27 cellular contexts compared by ENCODE assay signal in genomic region chr10:14875941-14876340, GRCh38. TPM values are rescaled to one million over a fixed set of nuclear protein-coding genes. Genes with fewer than 3 reads are reported as not detected.
DNase-seq lines count a peak whose midpoint lies in the region; ATAC-seq and TF ChIP-seq lines count a peak whose summit lies in the region.
"Had no signal": no experiment of that assay in that cellular context is flagged by ENCODE, and none has a peak within 500 bp of the region (broad histone marks: within the 10 kb centered on the region; RNA-seq: fewer than 3 reads in every experiment).

No MANE protein-coding gene starts in this region.

- TF ChIP-seq POLR2A in breast epithelium (IDR thresholded peaks at IDR 0.05) (no peak), prostate gland (IDR thresholded peaks at IDR 0.05) (no peak)

- H3K4me1 ChIP-seq in breast epithelium (no peaks in the 10 kb centered on the region), H9 (ENCODE audit: insufficient read depth, low read length) (peaks cover 9% of the 10 kb centered on the region; the same call in 1 of the 2 replicates), neural progenitor cell (peaks cover 19% of the 10 kb centered on the region), prostate gland (replicated peaks) (no peaks in the 10 kb centered on the region)

- H3K27me3 ChIP-seq in breast epithelium, result no peaks in the 10 kb centered on the region
- no peaks in the 10 kb centered on the region for H3K27me3 ChIP-seq in H9 (ENCODE audit: insufficient read depth, low read length)
- no peaks in the 10 kb centered on the region for H3K27me3 ChIP-seq in neural progenitor cell
- no peaks in the 10 kb centered on the region for H3K27me3 ChIP-seq in prostate gland (replicated peaks; ENCODE audit: insufficient read depth)
- H3K27me3 ChIP-seq: adrenal gland, upper lobe of right lung had no signal

- H3K79me2 ChIP-seq in H9 (ENCODE audit: insufficient read depth, low read length), result peaks cover 14% of the 10 kb centered on the region; the same call in 1 of the 2 replicates
- peaks cover 38% of the 10 kb centered on the region for H3K79me2 ChIP-seq in neural progenitor cell (ENCODE audit: low read depth)

- H2BK120ac ChIP-seq in H9 (ENCODE audit: low read depth, low read length, poor library complexity, severe bottlenecking), result no peak overlapping the region

- H4K91ac ChIP-seq in H9 (ENCODE audit: insufficient read length, low read depth, low read length), result no peak overlapping the region

- no peak overlapping the region for H3T11ph ChIP-seq in H9 (ENCODE audit: low read length)

- H3F3A ChIP-seq in neural progenitor cell (ENCODE audit: low read depth), result peaks cover 23% of the 10 kb centered on the region

- CTCF ChIA-PET in MCF 10A (lab: Yijun Ruan, JAX), result interaction anchor here (0.6 to 1.4 kb wide), 2 partner anchors 17 to 84 kb away, joined by 3 read pairs; no protein-coding TSS in a partner anchor

- no TSS peak for BruUV-seq in MCF 10A (replicated peaks; lab: Mats Ljungman, UMichigan)

- H3K27me3 Mint-ChIP-seq in MCF 10A (ENCODE audit: insufficient read depth, unreplicated experiment) (no peaks in the 10 kb centered on the region), H9 (ENCODE audit: low read depth) (no peaks in the 10 kb centered on the region), brain (peaks cover 8% of the 10 kb centered on the region), neural progenitor cell (ENCODE audit: insufficient read depth, low read depth) (peaks cover 3% of the 10 kb centered on the region)

- H2AK5ac ChIP-seq in H9 (ENCODE audit: insufficient read length, low read length), result no peak overlapping the region

- no peak overlapping the region for H3K27ac ChIP-seq in breast epithelium
- peak overlapping the region; percentile 41 for H3K27ac ChIP-seq in H9 (ENCODE audit: insufficient read length, low read depth, low read length)
- H3K27ac ChIP-seq in neural progenitor cell, result peak overlapping the region; percentile 9
- no peak overlapping the region for H3K27ac ChIP-seq in prostate gland
- H3K27ac ChIP-seq: adrenal gland, upper lobe of right lung had no signal

- H3K27ac Mint-ChIP-seq in MCF 10A (ENCODE audit: low read depth, unreplicated experiment) (peak overlapping the region; percentile 31), H9 (peak overlapping the region in 2 of 3 experiments; percentile 49 to 78; a peak in 4 of 7 replicates), brain (peak overlapping the region in 4 of 5 experiments; percentile 4 to 98 (median 57)), neural progenitor cell (no peak overlapping the region)
- H3K27ac Mint-ChIP-seq: activated CD8-positive, alpha-beta T cell treated with anti-CD3 and anti-CD28 coated beads, Interleukin-2, amount 10 ng/mL, durations not matched to agents 7 days and 5 days had no signal

- H3K9me3 Mint-ChIP-seq in MCF 10A (ENCODE audit: unreplicated experiment) (no peaks in the 10 kb centered on the region), H9 (no peaks in the 10 kb centered on the region; a peak in 1 of 5 replicates), brain (no peaks in the 10 kb centered on the region), neural progenitor cell (no peaks in the 10 kb centered on the region)

- no peak for TF ChIP-seq CTCF in MCF 10A (IDR thresholded peaks at IDR 0.05; ENCODE audit: unreplicated experiment)
- no peak for TF ChIP-seq CTCF in breast epithelium (IDR thresholded peaks at IDR 0.05)
- TF ChIP-seq CTCF in H9 (conservative IDR thresholded peaks at IDR 0.05), result no peak
- no peak for TF ChIP-seq CTCF in brain (conservative IDR thresholded peaks at IDR 0.05)
- no peak for TF ChIP-seq CTCF in neural progenitor cell (IDR thresholded peaks at IDR 0.05)
- no peak for TF ChIP-seq CTCF in prostate gland (IDR thresholded peaks at IDR 0.05)

- no peak overlapping the region for H3K14ac ChIP-seq in H9 (ENCODE audit: insufficient read depth, low read length)

- no peak overlapping the region for H4K5ac ChIP-seq in H9 (ENCODE audit: insufficient read length, low read depth, low read length)

- H3K4me2 ChIP-seq in H9 (ENCODE audit: insufficient read depth, insufficient read length, low read length) (no peak overlapping the region), neural progenitor cell (no peak overlapping the region)
- H3K4me2 ChIP-seq: smooth muscle cell had no signal

- H3K4me3 ChIP-seq in breast epithelium (no peak overlapping the region), neural progenitor cell (no peak overlapping the region), prostate gland (no peak overlapping the region)
- H3K4me3 ChIP-seq: adrenal gland, coronary artery, HAP-1, smooth muscle cell, upper lobe of right lung had no signal

- no peak overlapping the region for H3K56ac ChIP-seq in H9 (ENCODE audit: insufficient read length, low read depth, low read length)

- H2AFZ ChIP-seq in H9 (ENCODE audit: low read length) (no peak overlapping the region), neural progenitor cell (replicated peaks) (no peak overlapping the region)

- no peak overlapping the region for H3K4ac ChIP-seq in H9 (ENCODE audit: low read depth, low read length)

- POLR2A ChIA-PET in MCF 10A (lab: Yijun Ruan, JAX), result interaction anchor here (0.8 to 2.6 kb wide), 6 partner anchors 9 to 222 kb away, joined by 3 to 12 read pairs (median 3); partner anchors contain the start of genes DCLRE1C, HSPA14 and MSANTD7

- no peak overlapping the region for H3K23ac ChIP-seq in H9 (ENCODE audit: insufficient read length, low read depth, low read length)

- H3K36me3 ChIP-seq in breast epithelium, result no peaks in the 10 kb centered on the region
- H3K36me3 ChIP-seq in neural progenitor cell, result no peaks in the 10 kb centered on the region
- no peaks in the 10 kb centered on the region for H3K36me3 ChIP-seq in prostate gland
- H3K36me3 ChIP-seq: adrenal gland, upper lobe of right lung had no signal

- H2BK20ac ChIP-seq in H9 (ENCODE audit: low read depth, low read length, poor library complexity, severe bottlenecking), result no peak overlapping the region

- H2BK12ac ChIP-seq in H9 (ENCODE audit: insufficient read length, low read depth, low read length), result no peak overlapping the region

- H3K23me2 ChIP-seq in H9 (ENCODE audit: insufficient read length, low read depth, low read length, poor library complexity, severe bottlenecking), result peaks cover 4% of the 10 kb centered on the region

- ATAC-seq in GM19455 (IDR thresholded peaks at IDR 0.05; ENCODE audit: unreplicated experiment), result no peak
- ATAC-seq: activated CD8-positive, alpha-beta T cell treated with anti-CD3 and anti-CD28 coated beads, Interleukin-2, amount 10 ng/mL, durations not matched to agents 7 days and 5 days; left colon; upper lobe of right lung had no signal

- H4K8ac ChIP-seq in H9 (replicated peaks; ENCODE audit: insufficient read length, low read depth, low read length), result no peak overlapping the region

- H3K18ac ChIP-seq in H9 (ENCODE audit: insufficient read length, low read depth, low read length), result no peak overlapping the region

- H3K9me3 ChIP-seq in breast epithelium (no peaks in the 10 kb centered on the region), H9 (ENCODE audit: control insufficient read depth, low read depth, low read length) (no peaks in the 10 kb centered on the region), neural progenitor cell (ENCODE audit: low read depth) (no peaks in the 10 kb centered on the region), prostate gland (no peaks in the 10 kb centered on the region)
- H3K9me3 ChIP-seq: adrenal gland, HAP-1, upper lobe of right lung had no signal

- H4K20me1 ChIP-seq in H9 (ENCODE audit: control insufficient read depth, insufficient read depth, insufficient read length) (no peaks in the 10 kb centered on the region), neural progenitor cell (ENCODE audit: low read depth) (peaks cover 15% of the 10 kb centered on the region)

- no peaks in the 10 kb centered on the region for H3K79me1 ChIP-seq in H9 (ENCODE audit: insufficient read depth, low read depth, low read length, poor library complexity, severe bottlenecking)

- H3K4me3 Mint-ChIP-seq in MCF 10A (ENCODE audit: unreplicated experiment) (peak overlapping the region; percentile 79), H9 (0 out of 5 replicates have a peak overlapping the region, but pooled peaks of 1 of the 2 experiments have one; percentile 97), brain (peak overlapping the region; percentile 48 to 98 (median 96)), neural progenitor cell (peak overlapping the region; percentile 27)

- WGBS in H9 (ENCODE audit: extremely low coverage, insufficient read length, low lambda C conversion rate), result no CpG with 5 or more reads among the region's 12 CpGs
- 93% methylated on average over 12 of the region's 12 CpGs for WGBS in prostate gland

- H3K36me3 Mint-ChIP-seq in MCF 10A (ENCODE audit: insufficient read depth, unreplicated experiment) (peaks cover 14% of the 10 kb centered on the region), H9 (ENCODE audit: insufficient read depth in 1 of 3, low read depth in 3 of 3) (peaks cover 0 to 9% (median 3%) of the 10 kb centered on the region in 3 experiments; a peak in 4 of 7 replicates), brain (peaks cover 5% of the 10 kb centered on the region), neural progenitor cell (no peaks in the 10 kb centered on the region)

- peak; percentile 31 for DNase-seq in MCF 10A (ENCODE audit: unreplicated experiment)
- DNase-seq in breast epithelium (ENCODE audit: low spot score in 2 of 2), result no peak
- no peak for DNase-seq in H9
- no peak for DNase-seq in neural progenitor cell (ENCODE audit: low spot score)
- DNase-seq in prostate gland (ENCODE audit: low spot score), result no peak
- no peak for DNase-seq in NCI-H524 (lab: John Stamatoyannopoulos, UW)
- DNase-seq: activated CD4-positive, alpha-beta T cell treated with anti-CD3 and anti-CD28 coated beads for 1 hour; activated CD8-positive, alpha-beta T cell treated with anti-CD3 and anti-CD28 coated beads, Interleukin-2, amount 10 ng/mL, durations not matched to agents 7 days and 5 days; activated effector memory CD4-positive, alpha-beta T cell treated with anti-CD3 and anti-CD28 coated beads, Interleukin-2, amount 50 U/mL, for 16 hours; adrenal gland; DMS153; effector memory CD4-positive, alpha-beta T cell; erythroblast; hippocampal formation; KG1; left colon; mesenchymal stem cell; NCI-H446 treated with DMSO at 0.1 percent for 48 hours; RPMI8226; stimulated activated CD4-positive, alpha-beta T cell treated with anti-CD3 and anti-CD28 coated beads, Interleukin-1b, Interleukin-23, amount 100 ng/mL, for 48 hours; substantia nigra; upper lobe of right lung had no signal

- no peak overlapping the region for H2BK15ac ChIP-seq in H9 (ENCODE audit: low read depth, low read length)

- no peak overlapping the region for H3K9ac ChIP-seq in H9 (ENCODE audit: extremely low read depth, insufficient read length, low read length)
- H3K9ac ChIP-seq in neural progenitor cell, result no peak overlapping the region

- H2BK5ac ChIP-seq in H9 (ENCODE audit: insufficient read length, low read length), result no peak overlapping the region

- intact Hi-C loops in MCF 10A (cut with micrococcal nuclease), result loop anchor here (2.0 to 10.0 kb wide), 3 partner anchors 21 to 289 kb away; partner anchors contain the start of gene NMT2
- intact Hi-C loops in breast epithelium (cut with DNase I; ENCODE audit: low total_unique reads), result no loop called here
- intact Hi-C loops in prostate gland (cut with DNase I), result loop anchor here (5.0 kb wide), 2 partner anchors 39 to 81 kb away; partner anchors contain the start of genes CDNF, HSPA14, MEIG1 and MSANTD7

- H3K4me1 Mint-ChIP-seq in MCF 10A (ENCODE audit: insufficient read depth, unreplicated experiment) (peaks cover 19% of the 10 kb centered on the region), H9 (peaks cover 24 to 32% of the 10 kb centered on the region in 2 experiments), brain (peaks cover 42% of the 10 kb centered on the region), neural progenitor cell (peaks cover 28% of the 10 kb centered on the region)

RNA-seq across cellular contexts. Expression of gene SUV39H2, which starts 2.7 kb away (rescaled TPM):
- total RNA-seq in MCF 10A (2022) (14.9 and 16.0 TPM in 2 replicates), breast epithelium (1 to 10 TPM; 4.6 to 7.5 (median 5.6) TPM), H9 (2021) (59.7 and 62.6 TPM in 2 replicates), neural progenitor cell (ENCODE audit: low replicate concordance) (67.9 and 112 TPM in 2 replicates), prostate gland (10 to 100 TPM; 13.2 to 15.3 TPM)
- polyA plus RNA-seq in brain (ENCODE audit: insufficient read depth, low read depth, low replicate concordance), result 8.7 TPM

RNA-seq across cellular contexts. Expression of gene HSPA14, which starts 37.8 kb away (rescaled TPM):
- total RNA-seq in MCF 10A (2022), result 12.1 and 14.0 TPM in 2 replicates
- total RNA-seq in breast epithelium, result 10 to 100 TPM in 2 of 3 donors, 1 to 10 TPM in 1; 9.3 to 16.7 (median 16.4) TPM
- total RNA-seq in H9 (2021), result 38.5 and 41.0 TPM in 2 replicates
- 7.6 TPM for polyA plus RNA-seq in brain (ENCODE audit: insufficient read depth, low read depth, low replicate concordance)
- total RNA-seq in neural progenitor cell (ENCODE audit: low replicate concordance), result 33.3 and 41.8 TPM in 2 replicates
- 10 to 100 TPM in 1 of 2 donors, 1 to 10 TPM in 1; 6.7 to 11.5 TPM for total RNA-seq in prostate gland

RNA-seq across cellular contexts. Expression of gene MSANTD7, which starts 37.8 kb away (rescaled TPM):
- total RNA-seq in MCF 10A (2022), result 17.2 and 18.1 TPM in 2 replicates
- 10 to 100 TPM in 2 of 3 donors, 1 to 10 TPM in 1; 9.6 to 14.0 (median 11.1) TPM for total RNA-seq in breast epithelium
- total RNA-seq in H9 (2021), result 23.1 and 25.0 TPM in 2 replicates
- 14.2 TPM for polyA plus RNA-seq in brain (ENCODE audit: insufficient read depth, low read depth, low replicate concordance)
- total RNA-seq in neural progenitor cell (ENCODE audit: low replicate concordance), result 17.6 and 18.8 TPM in 2 replicates
- 10 to 100 TPM in 1 of 2 donors, 1 to 10 TPM in 1; 9.5 to 13.3 TPM for total RNA-seq in prostate gland

RNA-seq across cellular contexts. Expression of gene CDNF, which starts 38.1 kb away (rescaled TPM):
- total RNA-seq in MCF 10A (2022) (1.9 and 2.9 TPM in 2 replicates), breast epithelium (1 to 10 TPM; 2.9 to 6.2 (median 5.1) TPM), H9 (2021) (0.86 and 1.3 TPM in 2 replicates), neural progenitor cell (ENCODE audit: low replicate concordance) (1.8 and 5.2 TPM in 2 replicates), prostate gland (10 to 100 TPM; 15.8 to 18.4 TPM)
- 2.4 TPM for polyA plus RNA-seq in brain (ENCODE audit: insufficient read depth, low read depth, low replicate concordance)

Comparison
In these comparisons a context has a peak if more than half of its experiments do, and no peak if none do; other contexts are left out.
1. H3K27ac ChIP-seq: peak in H9 (single experiment) and neural progenitor cell (single experiment); none in breast epithelium (0 of 2) and prostate gland (0 of 2).